In genomic region chr1:184639205-184639604, GRCh38 we compare ENCODE assay signal across 37 cellular contexts.
"Had no signal": no experiment of that assay in that cellular context is flagged by ENCODE, and none has a peak within 500 bp of the region (broad histone marks: within the 10 kb centered on the region; RNA-seq: fewer than 3 reads in every experiment).

No MANE protein-coding gene starts in this region.

- DNase-seq: activated B cell treated with CpG ODN at 0.5 μM for 24 hours; activated CD4-positive, alpha-beta memory T cell treated with anti-CD3 and anti-CD28 coated beads for 36 hours; activated CD4-positive, alpha-beta T cell treated with anti-CD3 and anti-CD28 coated beads for 4 hours; activated CD4-positive, alpha-beta T cell treated with anti-CD3 and anti-CD28 coated beads, Interleukin-2, amount 10 ng/mL, durations not matched to agents 24 days and 14 days; activated CD4-positive, alpha-beta T cell treated with anti-CD3 and anti-CD28 coated beads, Interleukin-2, amount 50 U/mL, for 1 hour; activated CD4-positive, alpha-beta T cell treated with anti-CD3 and anti-CD28 coated beads, Interleukin-2, amount 50 U/mL, for 4 hours; activated CD4-positive, CD25-positive, alpha-beta regulatory T cell treated with anti-CD3 and anti-CD28 coated beads, Interleukin-2, amount 50 U/mL, for 72 hours; activated CD8-positive, alpha-beta memory T cell treated with anti-CD3 and anti-CD28 coated beads, Interleukin-2, amount 50 U/mL, for 4 hours; activated CD8-positive, alpha-beta T cell treated with anti-CD3 and anti-CD28 coated beads for 36 hours; activated effector memory CD4-positive, alpha-beta T cell treated with anti-CD3 and anti-CD28 coated beads, Interleukin-2, amount 50 U/mL, for 16 hours; activated gamma-delta T cell treated with Interleukin-2 at 50 U/mL for 16 hours; activated naive CD4-positive, alpha-beta T cell; activated naive CD4-positive, alpha-beta T cell treated with anti-CD3 and anti-CD28 coated beads for 36 hours; activated naive CD4-positive, alpha-beta T cell treated with anti-CD3 and anti-CD28 coated beads, Interleukin-2, amount 50 U/mL, for 16 hours; activated naive CD8-positive, alpha-beta T cell treated with anti-CD3 and anti-CD28 coated beads for 36 hours; activated T-cell treated with anti-CD3 and anti-CD28 coated beads for 4 hours; activated T-cell treated with anti-CD3 and anti-CD28 coated beads, Interleukin-2, amount 50 U/mL, for 1 hour; activated T-cell treated with anti-CD3 and anti-CD28 coated beads, Interleukin-2, amount 50 U/mL, for 4 hours; activated T-cell treated with anti-CD3 and anti-CD28 coated beads, Interleukin-2, amount 50 U/mL, for 72 hours; amniotic stem cell; aorta; body of pancreas; brain microvascular endothelial cell; caudate nucleus; cerebellar nuclear complex; T-helper 1 cell; T-helper 2 cell; T-helper 9 cell had no signal

- H3K36me3 ChIP-seq: adrenal gland, brain microvascular endothelial cell, breast epithelium had no signal

- H3K27ac ChIP-seq: adrenal gland, body of pancreas, brain microvascular endothelial cell, breast epithelium, VCaP had no signal

- H3K4me3 Mint-ChIP-seq: activated B cell treated with CpG ODN at 0.5 μM for 24 hours; activated CD4-positive, alpha-beta memory T cell treated with anti-CD3 and anti-CD28 coated beads for 36 hours; activated CD4-positive, alpha-beta T cell treated with anti-CD3 and anti-CD28 coated beads, Interleukin-2, amount 10 ng/mL, durations not matched to agents 24 days and 14 days; activated CD8-positive, alpha-beta T cell treated with anti-CD3 and anti-CD28 coated beads for 36 hours; activated naive CD4-positive, alpha-beta T cell treated with anti-CD3 and anti-CD28 coated beads for 36 hours; activated naive CD8-positive, alpha-beta T cell treated with anti-CD3 and anti-CD28 coated beads for 36 hours; activated T-cell treated with anti-CD3 and anti-CD28 coated beads, Interleukin-2, amount 50 U/mL, for 4 hours; activated T-cell treated with anti-CD3 and anti-CD28 coated beads, Interleukin-2, amount 50 U/mL, for 72 hours; activated T-helper 1 cell treated with anti-CD3 and anti-CD28 coated beads, Interleukin-12 subunit alpha, Interleukin-12 subunit beta, Interleukin-2, Interleukin-4 antibody, amounts not matched to agents 30 ng/mL and 10 ng/mL and 1 ng/mL, durations not matched to agents 14 hours and 24 hours and 36 hours; activated T-helper 17 cell treated with anti-CD3 and anti-CD28 coated beads, Interleukin-2, amount 50 U/mL, for 72 hours; central memory CD8-positive, alpha-beta T cell; T-helper 1 cell treated with Interleukin-12 subunit alpha and Interleukin-12 subunit beta and Interleukin-4 antibody, amounts not matched to agents 30 μg/mL and 1 μg/mL, for 36 hours; T-helper 2 cell treated with Interferon-gamma antibody and Interleukin-4, amounts not matched to agents 5 μg/mL and 100 μg/mL, for 36 hours had no signal

- H3K4me1 Mint-ChIP-seq: activated B cell treated with CpG ODN at 0.5 μM for 24 hours; activated CD4-positive, alpha-beta T cell treated with anti-CD3 and anti-CD28 coated beads, Interleukin-2, amount 10 ng/mL, durations not matched to agents 24 days and 14 days; activated naive CD8-positive, alpha-beta T cell treated with anti-CD3 and anti-CD28 coated beads for 36 hours; central memory CD8-positive, alpha-beta T cell had no signal

- H3K36me3 Mint-ChIP-seq: activated CD4-positive, alpha-beta memory T cell treated with anti-CD3 and anti-CD28 coated beads for 36 hours; activated naive CD4-positive, alpha-beta T cell treated with anti-CD3 and anti-CD28 coated beads, Interleukin-2, amount 50 U/mL, for 72 hours; activated naive CD8-positive, alpha-beta T cell treated with anti-CD3 and anti-CD28 coated beads for 36 hours had no signal

- H3K9me3 Mint-ChIP-seq: activated B cell treated with CpG ODN at 0.5 μM for 24 hours; activated CD4-positive, alpha-beta memory T cell treated with anti-CD3 and anti-CD28 coated beads for 36 hours; activated CD4-positive, alpha-beta T cell treated with anti-CD3 and anti-CD28 coated beads, Interleukin-2, amount 10 ng/mL, durations not matched to agents 24 days and 14 days; activated CD8-positive, alpha-beta T cell treated with anti-CD3 and anti-CD28 coated beads for 36 hours; activated naive CD4-positive, alpha-beta T cell treated with anti-CD3 and anti-CD28 coated beads for 36 hours; activated naive CD4-positive, alpha-beta T cell treated with anti-CD3 and anti-CD28 coated beads, Interleukin-2, amount 50 U/mL, for 72 hours; activated naive CD8-positive, alpha-beta T cell treated with anti-CD3 and anti-CD28 coated beads for 36 hours; activated T-cell treated with anti-CD3 and anti-CD28 coated beads, Interleukin-2, amount 50 U/mL, for 4 hours; activated T-cell treated with anti-CD3 and anti-CD28 coated beads, Interleukin-2, amount 50 U/mL, for 72 hours; activated T-helper 1 cell treated with anti-CD3 and anti-CD28 coated beads, Interleukin-12 subunit alpha, Interleukin-12 subunit beta, Interleukin-2, Interleukin-4 antibody, amounts not matched to agents 30 ng/mL and 10 ng/mL and 1 ng/mL, durations not matched to agents 14 hours and 24 hours and 36 hours; central memory CD8-positive, alpha-beta T cell; T-helper 1 cell treated with Interleukin-12 subunit alpha and Interleukin-12 subunit beta and Interleukin-4 antibody, amounts not matched to agents 30 μg/mL and 1 μg/mL, for 36 hours; T-helper 2 cell treated with Interferon-gamma antibody and Interleukin-4, amounts not matched to agents 5 μg/mL and 100 μg/mL, for 36 hours had no signal

- H3K9me3 ChIP-seq: adrenal gland, body of pancreas, breast epithelium had no signal

- H3K4me3 ChIP-seq: adrenal gland, body of pancreas, breast epithelium had no signal

- H3K27ac Mint-ChIP-seq: activated B cell treated with CpG ODN at 0.5 μM for 24 hours; activated CD4-positive, alpha-beta memory T cell treated with anti-CD3 and anti-CD28 coated beads for 36 hours; activated CD4-positive, alpha-beta T cell treated with anti-CD3 and anti-CD28 coated beads, Interleukin-2, amount 10 ng/mL, durations not matched to agents 24 days and 14 days; activated CD8-positive, alpha-beta T cell treated with anti-CD3 and anti-CD28 coated beads for 36 hours; activated naive CD4-positive, alpha-beta T cell treated with anti-CD3 and anti-CD28 coated beads for 36 hours; activated naive CD4-positive, alpha-beta T cell treated with anti-CD3 and anti-CD28 coated beads, Interleukin-2, amount 50 U/mL, for 72 hours; activated naive CD8-positive, alpha-beta T cell treated with anti-CD3 and anti-CD28 coated beads for 36 hours; activated T-cell treated with anti-CD3 and anti-CD28 coated beads, Interleukin-2, amount 50 U/mL, for 72 hours; activated T-helper 1 cell treated with anti-CD3 and anti-CD28 coated beads, Interleukin-12 subunit alpha, Interleukin-12 subunit beta, Interleukin-2, Interleukin-4 antibody, amounts not matched to agents 30 ng/mL and 10 ng/mL and 1 ng/mL, durations not matched to agents 14 hours and 24 hours and 36 hours; activated T-helper 17 cell treated with anti-CD3 and anti-CD28 coated beads, Interleukin-2, amount 50 U/mL, for 72 hours; T-helper 1 cell treated with Interleukin-12 subunit alpha and Interleukin-12 subunit beta and Interleukin-4 antibody, amounts not matched to agents 30 μg/mL and 1 μg/mL, for 36 hours; T-helper 2 cell treated with Interferon-gamma antibody and Interleukin-4, amounts not matched to agents 5 μg/mL and 100 μg/mL, for 36 hours had no signal

- H3K27me3 ChIP-seq: adrenal gland, body of pancreas, brain microvascular endothelial cell, breast epithelium had no signal

- ATAC-seq: activated CD8-positive, alpha-beta T cell treated with anti-CD3 and anti-CD28 coated beads for 36 hours; activated naive CD4-positive, alpha-beta T cell treated with anti-CD3 and anti-CD28 coated beads, Interleukin-2, amount 50 U/mL, for 72 hours; activated T-cell treated with anti-CD3 and anti-CD28 coated beads, Interleukin-2, amount 50 U/mL, for 4 hours; activated T-cell treated with anti-CD3 and anti-CD28 coated beads, Interleukin-2, amount 50 U/mL, for 72 hours; activated T-helper 17 cell treated with anti-CD3 and anti-CD28 coated beads, Interleukin-2, amount 50 U/mL, for 72 hours; body of pancreas had no signal
